ENCODE assay signal across 22 cellular contexts in the genomic region with DNA sequence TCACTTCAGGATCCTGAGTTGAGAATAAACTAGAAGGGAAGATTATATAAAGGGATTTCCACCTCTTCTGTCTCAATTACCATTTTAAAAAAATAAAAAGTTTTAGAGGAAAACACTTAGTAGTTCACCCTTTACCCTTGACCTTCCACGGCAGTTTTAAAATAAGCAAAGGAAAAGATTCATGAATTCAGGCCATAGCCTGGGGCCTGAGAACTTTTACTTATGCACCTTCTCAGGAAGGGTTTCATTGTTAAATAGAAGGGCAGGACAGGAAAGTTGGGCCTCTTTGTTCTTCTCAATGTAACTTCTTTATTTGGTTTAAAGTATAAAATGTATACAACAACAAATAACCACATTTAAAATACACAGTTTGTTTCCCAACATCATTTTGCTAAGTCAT.
"Had no signal": no experiment of that assay in that cellular context is flagged by ENCODE, and none has a peak within 500 bp of the region (broad histone marks: within the 10 kb centered on the region; RNA-seq: fewer than 3 reads in every experiment).

No MANE protein-coding gene starts in this region.

- H3K9me3 Mint-ChIP-seq: natural killer cell; stimulated activated effector memory CD8-positive, alpha-beta T cell treated with anti-CD3 and anti-CD28 coated beads, Interleukin-12 subunit alpha, Interleukin-12 subunit beta, amount 100 ng/mL, for 72 hours had no signal

- H3K27ac ChIP-seq: coronary artery, esophagus muscularis mucosa, foreskin keratinocyte, gastroesophageal sphincter, hepatocyte, left ventricle myocardium inferior, lower lobe of right lung, right atrium auricular region, sigmoid colon, stomach, thyroid gland, vagina had no signal

- H3K27me3 ChIP-seq: esophagus muscularis mucosa, foreskin keratinocyte, gastroesophageal sphincter, heart left ventricle, hepatocyte, ovary, right atrium auricular region, sigmoid colon, stomach, thyroid gland, vagina had no signal

- H3K4me3 Mint-ChIP-seq: natural killer cell; stimulated activated effector memory CD8-positive, alpha-beta T cell treated with anti-CD3 and anti-CD28 coated beads, Interleukin-12 subunit alpha, Interleukin-12 subunit beta, amount 100 ng/mL, for 72 hours had no signal

- H3K4me1 ChIP-seq: foreskin keratinocyte, lower lobe of right lung, right atrium auricular region, sigmoid colon, stomach, thyroid gland, vagina had no signal

- H3K4me1 Mint-ChIP-seq: natural killer cell; stimulated activated effector memory CD8-positive, alpha-beta T cell treated with anti-CD3 and anti-CD28 coated beads, Interleukin-12 subunit alpha, Interleukin-12 subunit beta, amount 100 ng/mL, for 72 hours had no signal

- DNase-seq: foreskin keratinocyte; heart left ventricle; left cardiac atrium; left ventricle myocardium inferior; lower lobe of right lung; natural killer cell; occipital lobe; ovary; sigmoid colon; stimulated activated CD4-positive, alpha-beta T cell treated with anti-CD3 and anti-CD28 coated beads, Interleukin-2, amount 100 ng/mL, for 24 hours; stimulated activated CD4-positive, alpha-beta T cell treated with anti-CD3 and anti-CD28 coated beads, Interleukin-4, amount 100 ng/mL, for 24 hours; stimulated activated naive CD4-positive, alpha-beta T cell treated with Interleukin-2 at 50 U/mL for 16 hours; stomach; thyroid gland; trophoblast cell had no signal

- H3K4me3 ChIP-seq: coronary artery, esophagus muscularis mucosa, gastroesophageal sphincter, heart left ventricle, hepatocyte, left ventricle myocardium inferior, lower lobe of right lung, ovary, right atrium auricular region, sigmoid colon, stomach, thyroid gland, vagina had no signal

- H3K27ac Mint-ChIP-seq: natural killer cell; stimulated activated effector memory CD8-positive, alpha-beta T cell treated with anti-CD3 and anti-CD28 coated beads, Interleukin-12 subunit alpha, Interleukin-12 subunit beta, amount 100 ng/mL, for 72 hours had no signal

- H3K9me3 ChIP-seq: esophagus muscularis mucosa, gastroesophageal sphincter, heart left ventricle, left ventricle myocardium inferior, lower lobe of right lung, ovary, right atrium auricular region, sigmoid colon, stomach, thyroid gland, vagina had no signal
